1 cellular context compared by ENCODE assay signal in the genomic region with DNA sequence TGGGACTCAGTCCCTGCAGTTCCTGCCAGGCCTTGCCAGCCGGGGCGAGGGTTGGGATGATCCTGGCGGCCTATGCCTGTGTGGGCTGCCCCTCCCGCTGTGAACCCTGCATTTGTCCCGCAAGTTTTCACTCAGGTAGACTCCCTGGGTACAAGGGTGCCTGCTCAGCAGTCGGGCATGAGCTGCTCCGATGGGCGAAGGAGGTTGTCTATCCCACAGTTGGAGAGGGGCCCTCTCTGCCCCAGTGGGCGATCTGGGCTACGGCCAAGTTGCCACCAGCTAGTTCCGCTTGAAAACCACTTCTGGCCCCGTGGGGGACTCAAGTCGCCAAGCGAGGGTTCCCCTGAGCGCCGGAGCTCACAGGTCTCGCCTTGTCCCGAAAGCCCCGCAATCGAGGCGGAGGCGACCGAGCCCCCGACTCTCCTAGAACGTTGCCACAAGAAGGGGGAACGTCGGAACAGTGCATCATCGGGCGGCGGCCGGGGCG.
TF ChIP-seq lines count a peak whose summit lies in the region.

No MANE protein-coding gene starts in this region.

TF ChIP-seq in HepG2, 621 proteins besides CTCF, POLR2A, EP300 and RAD21 (continued from another document and continues in another):
- TF ChIP-seq, protein P1, sequence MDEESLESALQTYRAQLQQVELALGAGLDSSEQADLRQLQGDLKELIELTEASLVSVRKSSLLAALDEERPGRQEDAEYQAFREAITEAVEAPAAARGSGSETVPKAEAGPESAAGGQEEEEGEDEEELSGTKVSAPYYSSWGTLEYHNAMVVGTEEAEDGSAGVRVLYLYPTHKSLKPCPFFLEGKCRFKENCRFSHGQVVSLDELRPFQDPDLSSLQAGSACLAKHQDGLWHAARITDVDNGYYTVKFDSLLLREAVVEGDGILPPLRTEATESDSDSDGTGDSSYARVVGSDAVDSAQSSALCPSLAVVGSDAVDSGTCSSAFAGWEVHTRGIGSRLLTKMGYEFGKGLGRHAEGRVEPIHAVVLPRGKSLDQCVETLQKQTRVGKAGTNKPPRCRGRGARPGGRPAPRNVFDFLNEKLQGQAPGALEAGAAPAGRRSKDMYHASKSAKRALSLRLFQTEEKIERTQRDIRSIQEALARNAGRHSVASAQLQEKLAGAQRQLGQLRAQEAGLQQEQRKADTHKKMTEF (CRISPR knock-in tag; IDR thresholded peaks at IDR 0.05): peak; percentile 1; the same call in 1 of the 2 replicates
- TF ChIP-seq, protein P2, sequence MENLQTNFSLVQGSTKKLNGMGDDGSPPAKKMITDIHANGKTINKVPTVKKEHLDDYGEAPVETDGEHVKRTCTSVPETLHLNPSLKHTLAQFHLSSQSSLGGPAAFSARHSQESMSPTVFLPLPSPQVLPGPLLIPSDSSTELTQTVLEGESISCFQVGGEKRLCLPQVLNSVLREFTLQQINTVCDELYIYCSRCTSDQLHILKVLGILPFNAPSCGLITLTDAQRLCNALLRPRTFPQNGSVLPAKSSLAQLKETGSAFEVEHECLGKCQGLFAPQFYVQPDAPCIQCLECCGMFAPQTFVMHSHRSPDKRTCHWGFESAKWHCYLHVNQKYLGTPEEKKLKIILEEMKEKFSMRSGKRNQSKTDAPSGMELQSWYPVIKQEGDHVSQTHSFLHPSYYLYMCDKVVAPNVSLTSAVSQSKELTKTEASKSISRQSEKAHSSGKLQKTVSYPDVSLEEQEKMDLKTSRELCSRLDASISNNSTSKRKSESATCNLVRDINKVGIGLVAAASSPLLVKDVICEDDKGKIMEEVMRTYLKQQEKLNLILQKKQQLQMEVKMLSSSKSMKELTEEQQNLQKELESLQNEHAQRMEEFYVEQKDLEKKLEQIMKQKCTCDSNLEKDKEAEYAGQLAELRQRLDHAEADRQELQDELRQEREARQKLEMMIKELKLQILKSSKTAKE (CRISPR knock-in tag; IDR thresholded peaks at IDR 0.05; ENCODE audit: borderline replicate concordance): no peak
- no peak for TF ChIP-seq ZNF354B (CRISPR knock-in tag; IDR thresholded peaks at IDR 0.05)
- no peak for TF ChIP-seq PHF21A (CRISPR knock-in tag; IDR thresholded peaks at IDR 0.05)
- TF ChIP-seq EZH2 (conservative IDR thresholded peaks at IDR 0.05; ENCODE audit: low read depth, low read length): no peak
- TF ChIP-seq SALL1 (CRISPR knock-in tag; IDR thresholded peaks at IDR 0.05): no peak
- TF ChIP-seq ZNF30 (CRISPR knock-in tag; IDR thresholded peaks at IDR 0.05): no peak
- TF ChIP-seq JDP2 (CRISPR knock-in tag; IDR thresholded peaks at IDR 0.05; ENCODE audit: borderline replicate concordance): no peak
- TF ChIP-seq, protein P3, sequence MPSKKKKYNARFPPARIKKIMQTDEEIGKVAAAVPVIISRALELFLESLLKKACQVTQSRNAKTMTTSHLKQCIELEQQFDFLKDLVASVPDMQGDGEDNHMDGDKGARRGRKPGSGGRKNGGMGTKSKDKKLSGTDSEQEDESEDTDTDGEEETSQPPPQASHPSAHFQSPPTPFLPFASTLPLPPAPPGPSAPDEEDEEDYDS (CRISPR knock-in tag; IDR thresholded peaks at IDR 0.05): no peak
- no peak for TF ChIP-seq FOXA3 (CRISPR knock-in tag; IDR thresholded peaks at IDR 0.05)
- TF ChIP-seq ZNF556 (CRISPR knock-in tag; IDR thresholded peaks at IDR 0.05; ENCODE audit: borderline replicate concordance): 0 out of 2 replicates have a peak, but pooled peaks have one; percentile 15
- 0 out of 2 replicates have a peak, but pooled peaks have one; percentile 4 for TF ChIP-seq ELF3 (CRISPR knock-in tag; IDR thresholded peaks at IDR 0.05)
- TF ChIP-seq ZMYM4 (CRISPR knock-in tag; IDR thresholded peaks at IDR 0.05): no peak
- no peak for TF ChIP-seq NCOA2 (CRISPR knock-in tag; IDR thresholded peaks at IDR 0.05)
- TF ChIP-seq YEATS2 (CRISPR knock-in tag; IDR thresholded peaks at IDR 0.05; ENCODE audit: borderline replicate concordance): peak; percentile 56; the same call in 1 of the 2 replicates
- TF ChIP-seq ADNP (CRISPR knock-in tag; IDR thresholded peaks at IDR 0.05): no peak
- 0 out of 2 replicates have a peak, but pooled peaks have one; percentile 13 for TF ChIP-seq SRY (CRISPR knock-in tag; IDR thresholded peaks at IDR 0.05)
- TF ChIP-seq, protein P4, sequence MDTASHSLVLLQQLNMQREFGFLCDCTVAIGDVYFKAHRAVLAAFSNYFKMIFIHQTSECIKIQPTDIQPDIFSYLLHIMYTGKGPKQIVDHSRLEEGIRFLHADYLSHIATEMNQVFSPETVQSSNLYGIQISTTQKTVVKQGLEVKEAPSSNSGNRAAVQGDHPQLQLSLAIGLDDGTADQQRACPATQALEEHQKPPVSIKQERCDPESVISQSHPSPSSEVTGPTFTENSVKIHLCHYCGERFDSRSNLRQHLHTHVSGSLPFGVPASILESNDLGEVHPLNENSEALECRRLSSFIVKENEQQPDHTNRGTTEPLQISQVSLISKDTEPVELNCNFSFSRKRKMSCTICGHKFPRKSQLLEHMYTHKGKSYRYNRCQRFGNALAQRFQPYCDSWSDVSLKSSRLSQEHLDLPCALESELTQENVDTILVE (CRISPR knock-in tag; IDR thresholded peaks at IDR 0.05): no peak
- TF ChIP-seq MAFF (IDR thresholded peaks at IDR 0.05; ENCODE audit: low read depth, low read length): no peak
- TF ChIP-seq, protein P5, sequence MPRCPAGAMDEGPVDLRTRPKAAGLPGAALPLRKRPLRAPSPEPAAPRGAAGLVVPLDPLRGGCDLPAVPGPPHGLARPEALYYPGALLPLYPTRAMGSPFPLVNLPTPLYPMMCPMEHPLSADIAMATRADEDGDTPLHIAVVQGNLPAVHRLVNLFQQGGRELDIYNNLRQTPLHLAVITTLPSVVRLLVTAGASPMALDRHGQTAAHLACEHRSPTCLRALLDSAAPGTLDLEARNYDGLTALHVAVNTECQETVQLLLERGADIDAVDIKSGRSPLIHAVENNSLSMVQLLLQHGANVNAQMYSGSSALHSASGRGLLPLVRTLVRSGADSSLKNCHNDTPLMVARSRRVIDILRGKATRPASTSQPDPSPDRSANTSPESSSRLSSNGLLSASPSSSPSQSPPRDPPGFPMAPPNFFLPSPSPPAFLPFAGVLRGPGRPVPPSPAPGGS (CRISPR knock-in tag; IDR thresholded peaks at IDR 0.05): no peak
- TF ChIP-seq ZNF674 (CRISPR knock-in tag; IDR thresholded peaks at IDR 0.05; ENCODE audit: low read depth): no peak
- no peak for TF ChIP-seq MED13 (CRISPR knock-in tag; IDR thresholded peaks at IDR 0.05)
- no peak for TF ChIP-seq IRX3 (CRISPR knock-in tag; IDR thresholded peaks at IDR 0.05; ENCODE audit: borderline replicate concordance, low read depth)
- TF ChIP-seq ZNF260 (CRISPR knock-in tag; IDR thresholded peaks at IDR 0.05; ENCODE audit: borderline replicate concordance, low read depth): no peak
- TF ChIP-seq KDM1A (CRISPR knock-in tag; IDR thresholded peaks at IDR 0.05): no peak
- no peak for TF ChIP-seq TRIM24 (CRISPR knock-in tag; IDR thresholded peaks at IDR 0.05)
- 0 out of 2 replicates have a peak, but pooled peaks have one; percentile 4 for TF ChIP-seq AHR (CRISPR knock-in tag; IDR thresholded peaks at IDR 0.05)
- TF ChIP-seq ZNF792 (CRISPR knock-in tag; IDR thresholded peaks at IDR 0.05): no peak
- TF ChIP-seq, protein P6, sequence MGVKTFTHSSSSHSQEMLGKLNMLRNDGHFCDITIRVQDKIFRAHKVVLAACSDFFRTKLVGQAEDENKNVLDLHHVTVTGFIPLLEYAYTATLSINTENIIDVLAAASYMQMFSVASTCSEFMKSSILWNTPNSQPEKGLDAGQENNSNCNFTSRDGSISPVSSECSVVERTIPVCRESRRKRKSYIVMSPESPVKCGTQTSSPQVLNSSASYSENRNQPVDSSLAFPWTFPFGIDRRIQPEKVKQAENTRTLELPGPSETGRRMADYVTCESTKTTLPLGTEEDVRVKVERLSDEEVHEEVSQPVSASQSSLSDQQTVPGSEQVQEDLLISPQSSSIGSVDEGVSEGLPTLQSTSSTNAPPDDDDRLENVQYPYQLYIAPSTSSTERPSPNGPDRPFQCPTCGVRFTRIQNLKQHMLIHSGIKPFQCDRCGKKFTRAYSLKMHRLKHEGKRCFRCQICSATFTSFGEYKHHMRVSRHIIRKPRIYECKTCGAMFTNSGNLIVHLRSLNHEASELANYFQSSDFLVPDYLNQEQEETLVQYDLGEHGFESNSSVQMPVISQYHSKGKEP (CRISPR knock-in tag; IDR thresholded peaks at IDR 0.05): no peak
- TF ChIP-seq ZNF256 (CRISPR knock-in tag; conservative IDR thresholded peaks at IDR 0.05): no peak
- TF ChIP-seq, protein P7, sequence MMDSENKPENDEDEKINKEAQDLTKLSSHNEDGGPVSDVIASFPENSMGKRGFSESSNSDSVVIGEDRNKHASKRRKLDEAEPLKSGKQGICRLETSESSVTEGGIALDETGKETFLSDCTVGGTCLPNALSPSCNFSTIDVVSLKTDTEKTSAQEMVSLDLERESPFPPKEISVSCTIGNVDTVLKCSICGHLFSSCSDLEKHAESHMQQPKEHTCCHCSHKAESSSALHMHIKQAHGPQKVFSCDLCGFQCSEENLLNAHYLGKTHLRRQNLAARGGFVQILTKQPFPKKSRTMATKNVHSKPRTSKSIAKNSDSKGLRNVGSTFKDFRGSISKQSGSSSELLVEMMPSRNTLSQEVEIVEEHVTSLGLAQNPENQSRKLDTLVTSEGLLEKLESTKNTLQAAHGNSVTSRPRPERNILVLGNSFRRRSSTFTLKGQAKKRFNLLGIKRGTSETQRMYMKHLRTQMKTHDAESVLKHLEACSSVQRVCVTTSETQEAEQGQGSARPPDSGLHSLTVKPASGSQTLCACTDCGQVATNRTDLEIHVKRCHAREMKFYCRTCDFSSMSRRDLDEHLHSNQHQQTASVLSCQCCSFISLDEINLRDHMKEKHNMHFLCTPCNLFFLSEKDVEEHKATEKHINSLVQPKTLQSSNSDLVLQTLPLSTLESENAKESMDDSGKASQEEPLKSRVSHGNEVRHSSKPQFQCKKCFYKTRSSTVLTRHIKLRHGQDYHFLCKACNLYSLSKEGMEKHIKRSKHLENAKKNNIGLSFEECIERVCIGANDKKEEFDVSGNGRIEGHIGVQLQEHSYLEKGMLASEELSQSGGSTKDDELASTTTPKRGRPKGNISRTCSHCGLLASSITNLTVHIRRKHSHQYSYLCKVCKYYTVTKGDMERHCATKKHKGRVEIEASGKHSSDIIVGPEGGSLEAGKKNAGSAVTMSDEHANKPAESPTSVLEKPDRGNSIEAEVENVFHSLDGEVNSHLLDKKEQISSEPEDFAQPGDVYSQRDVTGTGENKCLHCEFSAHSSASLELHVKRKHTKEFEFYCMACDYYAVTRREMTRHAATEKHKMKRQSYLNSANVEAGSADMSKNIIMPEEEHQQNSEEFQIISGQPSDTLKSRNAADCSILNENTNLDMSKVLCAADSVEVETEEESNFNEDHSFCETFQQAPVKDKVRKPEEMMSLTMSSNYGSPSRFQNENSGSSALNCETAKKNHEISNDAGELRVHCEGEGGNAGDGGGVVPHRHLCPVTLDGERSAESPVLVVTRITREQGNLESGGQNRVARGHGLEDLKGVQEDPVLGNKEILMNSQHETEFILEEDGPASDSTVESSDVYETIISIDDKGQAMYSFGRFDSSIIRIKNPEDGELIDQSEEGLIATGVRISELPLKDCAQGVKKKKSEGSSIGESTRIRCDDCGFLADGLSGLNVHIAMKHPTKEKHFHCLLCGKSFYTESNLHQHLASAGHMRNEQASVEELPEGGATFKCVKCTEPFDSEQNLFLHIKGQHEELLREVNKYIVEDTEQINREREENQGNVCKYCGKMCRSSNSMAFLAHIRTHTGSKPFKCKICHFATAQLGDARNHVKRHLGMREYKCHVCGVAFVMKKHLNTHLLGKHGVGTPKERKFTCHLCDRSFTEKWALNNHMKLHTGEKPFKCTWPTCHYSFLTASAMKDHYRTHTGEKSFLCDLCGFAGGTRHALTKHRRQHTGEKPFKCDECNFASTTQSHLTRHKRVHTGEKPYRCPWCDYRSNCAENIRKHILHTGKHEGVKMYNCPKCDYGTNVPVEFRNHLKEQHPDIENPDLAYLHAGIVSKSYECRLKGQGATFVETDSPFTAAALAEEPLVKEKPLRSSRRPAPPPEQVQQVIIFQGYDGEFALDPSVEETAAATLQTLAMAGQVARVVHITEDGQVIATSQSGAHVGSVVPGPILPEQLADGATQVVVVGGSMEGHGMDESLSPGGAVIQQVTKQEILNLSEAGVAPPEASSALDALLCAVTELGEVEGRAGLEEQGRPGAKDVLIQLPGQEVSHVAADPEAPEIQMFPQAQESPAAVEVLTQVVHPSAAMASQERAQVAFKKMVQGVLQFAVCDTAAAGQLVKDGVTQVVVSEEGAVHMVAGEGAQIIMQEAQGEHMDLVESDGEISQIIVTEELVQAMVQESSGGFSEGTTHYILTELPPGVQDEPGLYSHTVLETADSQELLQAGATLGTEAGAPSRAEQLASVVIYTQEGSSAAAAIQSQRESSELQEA (CRISPR knock-in tag; IDR thresholded peaks at IDR 0.05; ENCODE audit: not compliant biosample characterization): peak; percentile 9
- TF ChIP-seq MED8 (CRISPR knock-in tag; IDR thresholded peaks at IDR 0.05; ENCODE audit: insufficient replicate concordance): no peak
- TF ChIP-seq KLF12 (CRISPR knock-in tag; IDR thresholded peaks at IDR 0.05; ENCODE audit: borderline replicate concordance): 0 out of 2 replicates have a peak, but pooled peaks have one; percentile 10
- TF ChIP-seq, protein P8, sequence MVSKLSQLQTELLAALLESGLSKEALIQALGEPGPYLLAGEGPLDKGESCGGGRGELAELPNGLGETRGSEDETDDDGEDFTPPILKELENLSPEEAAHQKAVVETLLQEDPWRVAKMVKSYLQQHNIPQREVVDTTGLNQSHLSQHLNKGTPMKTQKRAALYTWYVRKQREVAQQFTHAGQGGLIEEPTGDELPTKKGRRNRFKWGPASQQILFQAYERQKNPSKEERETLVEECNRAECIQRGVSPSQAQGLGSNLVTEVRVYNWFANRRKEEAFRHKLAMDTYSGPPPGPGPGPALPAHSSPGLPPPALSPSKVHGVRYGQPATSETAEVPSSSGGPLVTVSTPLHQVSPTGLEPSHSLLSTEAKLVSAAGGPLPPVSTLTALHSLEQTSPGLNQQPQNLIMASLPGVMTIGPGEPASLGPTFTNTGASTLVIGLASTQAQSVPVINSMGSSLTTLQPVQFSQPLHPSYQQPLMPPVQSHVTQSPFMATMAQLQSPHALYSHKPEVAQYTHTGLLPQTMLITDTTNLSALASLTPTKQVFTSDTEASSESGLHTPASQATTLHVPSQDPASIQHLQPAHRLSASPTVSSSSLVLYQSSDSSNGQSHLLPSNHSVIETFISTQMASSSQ (IDR thresholded peaks at IDR 0.05; ENCODE audit: low read depth): no peak
- TF ChIP-seq, protein P8 (CRISPR knock-in tag; IDR thresholded peaks at IDR 0.05; ENCODE audit: borderline replicate concordance): no peak
- TF ChIP-seq TGIF2 (CRISPR knock-in tag; IDR thresholded peaks at IDR 0.05): no peak
- TF ChIP-seq RARA (CRISPR knock-in tag; IDR thresholded peaks at IDR 0.05): no peak
